In the genomic region with DNA sequence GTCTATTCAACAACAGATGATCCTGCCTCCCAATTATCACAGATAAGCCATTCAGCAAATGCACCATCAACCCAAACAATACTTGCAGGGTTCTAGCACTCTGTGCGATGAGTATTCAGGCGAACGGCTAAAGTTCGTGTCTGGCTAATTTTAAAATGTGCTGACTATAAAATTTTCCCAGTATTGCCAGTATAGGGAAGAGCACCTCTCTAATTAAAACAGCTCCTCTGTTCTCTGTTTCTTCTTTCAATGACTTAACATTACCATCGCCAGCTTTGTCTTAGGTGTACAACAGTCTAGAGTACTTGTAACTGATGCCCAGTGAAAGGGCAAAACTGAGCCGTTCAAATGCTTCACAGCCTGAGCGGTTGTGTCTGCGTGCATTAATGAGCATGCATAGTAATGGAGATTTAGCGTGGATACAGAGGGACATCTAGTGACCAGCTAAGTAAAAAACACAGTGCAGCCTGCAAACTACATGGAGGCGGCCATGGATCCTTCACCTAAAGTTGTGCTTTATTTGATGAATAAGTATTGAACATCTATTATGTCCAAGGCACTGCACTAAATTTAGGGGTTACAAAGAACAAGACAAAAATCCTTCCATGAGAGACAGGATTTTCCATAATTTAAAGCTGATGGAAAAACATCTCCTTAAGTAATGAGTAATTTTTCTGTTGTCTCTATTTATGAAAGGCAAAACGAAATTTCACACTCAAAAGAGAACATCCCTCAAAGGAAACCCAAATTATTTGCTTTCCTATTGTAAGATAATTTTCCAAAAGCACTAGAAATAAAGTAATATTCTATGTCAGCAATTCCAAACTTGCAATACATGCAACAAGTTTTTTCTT, we compare ENCODE assay signal across 8 cellular contexts.
DNase-seq lines count a peak whose midpoint lies in the region; ATAC-seq, FAIRE-seq and TF ChIP-seq lines count a peak whose summit lies in the region.

No MANE protein-coding gene starts in this region.

- H3K79me1 ChIP-seq in H1 (ENCODE audit: low read depth, low read length) (no peaks in the 10 kb centered on the region), mesenchymal stem cell (replicated peaks; ENCODE audit: low read length, poor library complexity, severe bottlenecking) (no peaks in the 10 kb centered on the region)

- H2AK5ac ChIP-seq in H1 (ENCODE audit: low read depth, low read length) (no peak overlapping the region), mesenchymal stem cell (ENCODE audit: low read length, severe bottlenecking) (no peak overlapping the region)

- 52% methylated on average over 11 of the region's 11 CpGs; no CpG with 5 or more reads in 1 of the 2 experiments for WGBS in H1 (ENCODE audit: extremely low coverage in 1 of 2, insufficient coverage in 1 of 2, insufficient read length in 1 of 2, insufficient replicate concordance in 2 of 2, low coverage in 1 of 2, low lambda C conversion rate in 2 of 2, missing lambda C conversion rate in 1 of 2), 2 experiments
- WGBS in mesenchymal stem cell, result 22% methylated on average over 6 of the region's 11 CpGs

- no peaks in the 10 kb centered on the region for H3K36me3 ChIP-seq in H1 (ENCODE audit: control insufficient read depth in 2 of 4, insufficient read depth in 4 of 4, low read length in 3 of 4)
- H3K36me3 ChIP-seq in mesenchymal stem cell (ENCODE audit: control insufficient read depth in 1 of 2, insufficient read depth in 2 of 2, low read depth in 1 of 2, low read length in 2 of 2), result no peaks in the 10 kb centered on the region

- H3K4ac ChIP-seq in H1 (replicated peaks; ENCODE audit: insufficient read length, low read depth, low read length) (no peak overlapping the region), mesenchymal stem cell (ENCODE audit: low read depth in 1 of 2, low read length in 2 of 2) (no peak overlapping the region)

- no peak overlapping the region for H3K23ac ChIP-seq in H1 (ENCODE audit: insufficient read length)
- H3K23ac ChIP-seq in mesenchymal stem cell (ENCODE audit: low read length in 2 of 2), result no peak overlapping the region

- peak; percentile 90 to 91 for TF ChIP-seq RAD21 in H1 (IDR thresholded peaks at IDR 0.05 in 1 of 2, conservative IDR thresholded peaks at IDR 0.05 in 1 of 2; ENCODE audit: low read depth in 2 of 2, low read length in 2 of 2)

- H3K27me3 ChIP-seq in H1 (replicated peaks in 1 of 4; ENCODE audit: control insufficient read depth in 3 of 4, extremely low read depth in 1 of 4, insufficient read depth in 3 of 4, low read length in 3 of 4) (no peaks in the 10 kb centered on the region), mesenchymal stem cell (ENCODE audit: control insufficient read depth in 1 of 2, insufficient read depth in 1 of 2, low read length in 2 of 2) (peaks cover 0 to 9% of the 10 kb centered on the region in 2 experiments)

- H3K23me2 ChIP-seq in H1 (ENCODE audit: low read depth, low read length), result peaks cover 6% of the 10 kb centered on the region

- TF ChIP-seq POLR2A in H1 (IDR thresholded peaks at IDR 0.05; ENCODE audit: control extremely low read depth in 1 of 2, low read depth in 2 of 2, low read length in 2 of 2), result no peak

- H4K5ac ChIP-seq in H1 (ENCODE audit: insufficient read length, low read depth, low read length), result no peak overlapping the region

- H2AFZ ChIP-seq in H1 (ENCODE audit: low read length) (peak overlapping the region; percentile 34; the same call in 1 of the 2 replicates), mesenchymal stem cell (ENCODE audit: low read depth, low read length) (peak overlapping the region; percentile 2)

- H4K8ac ChIP-seq in H1 (ENCODE audit: extremely low read depth, insufficient read depth, low read length) (no peak overlapping the region), mesenchymal stem cell (ENCODE audit: low read length) (no peak overlapping the region)

- H2BK5ac ChIP-seq in H1 (ENCODE audit: low read depth, low read length) (no peak overlapping the region), mesenchymal stem cell (ENCODE audit: low read depth, low read length, poor library complexity, severe bottlenecking) (no peak overlapping the region)

- H4K91ac ChIP-seq in H1 (replicated peaks; ENCODE audit: insufficient read length, low read length), result no peak overlapping the region
- no peak overlapping the region for H4K91ac ChIP-seq in mesenchymal stem cell (ENCODE audit: low read length)

- H3K27ac ChIP-seq in H1 (ENCODE audit: low read depth, low read length), result no peak overlapping the region
- no peak overlapping the region for H3K27ac ChIP-seq in mesenchymal stem cell (ENCODE audit: low read length, poor library complexity, severe bottlenecking)

- no peak overlapping the region for H2BK120ac ChIP-seq in H1 (replicated peaks; ENCODE audit: low read depth, low read length)
- H2BK120ac ChIP-seq in mesenchymal stem cell (ENCODE audit: low read depth, low read length), result no peak overlapping the region

- H3K9ac ChIP-seq in H1 (replicated peaks in 1 of 4; ENCODE audit: extremely low read depth in 1 of 4, low read depth in 3 of 4, low read length in 3 of 4), result no peak overlapping the region
- H3K9ac ChIP-seq in mesenchymal stem cell (ENCODE audit: low read length), result peak overlapping the region; percentile 58

- H2BK20ac ChIP-seq in H1 (ENCODE audit: low read length), result no peak overlapping the region

- no peak for TF ChIP-seq EP300 in H1 (IDR thresholded peaks at IDR 0.05; ENCODE audit: borderline replicate concordance in 1 of 2, low read depth in 2 of 2, low read length in 2 of 2)

- CTCF ChIA-PET in H1 (lab: Charles Lee; ENCODE audit: partially characterized antibody), result interaction anchor here (0.6 to 2.4 kb wide), 13 partner anchors 12 to 1184 kb away, joined by 3 to 7 read pairs (median 3); no protein-coding TSS in a partner anchor

- H2BK15ac ChIP-seq in H1 (ENCODE audit: low read length) (no peak overlapping the region), mesenchymal stem cell (ENCODE audit: low read depth, poor library complexity, severe bottlenecking) (no peak overlapping the region)

- no peak overlapping the region for H3K56ac ChIP-seq in H1 (replicated peaks; ENCODE audit: insufficient read length, low read depth, low read length)

- H3K4me3 ChIP-seq in H1 (ENCODE audit: extremely low read depth in 1 of 4, insufficient read depth in 2 of 4, low read depth in 3 of 4, low read length in 4 of 4) (no peak overlapping the region), mesenchymal stem cell (ENCODE audit: insufficient read depth in 1 of 2, low read depth in 1 of 2, low read length in 2 of 2) (peak overlapping the region in 1 of 2 experiments; percentile 43)

- POLR2A ChIA-PET in H1 (lab: Charles Lee; ENCODE audit: partially characterized antibody), result no interaction called here

- H3K18ac ChIP-seq in H1 (ENCODE audit: extremely low read depth, low read length), result no peak overlapping the region
- no peak overlapping the region for H3K18ac ChIP-seq in mesenchymal stem cell (ENCODE audit: low read depth in 1 of 2, low read length in 2 of 2)

- DNase-seq in G401 (ENCODE audit: low spot score), result peak; percentile 67
- DNase-seq in M059J (ENCODE audit: low read depth), result peak; percentile 82
- peak; percentile 60 for DNase-seq in RCC 7860 (ENCODE audit: low spot score)
- DNase-seq in H1 (ENCODE audit: low read depth in 1 of 2, low spot score in 2 of 2), result no peak
- DNase-seq in mesenchymal stem cell, result peak; percentile 79

- no peaks in the 10 kb centered on the region for H3K79me2 ChIP-seq in H1 (ENCODE audit: control insufficient read depth in 1 of 2, insufficient read depth in 2 of 2, low read length in 2 of 2)

- H3K4me2 ChIP-seq in H1 (ENCODE audit: insufficient read depth in 1 of 2, low read depth in 2 of 2, low read length in 2 of 2) (0 out of 4 replicates have a peak overlapping the region, but pooled peaks of 1 of the 2 experiments have one; percentile 7), mesenchymal stem cell (ENCODE audit: low read length, poor library complexity, severe bottlenecking) (no peak overlapping the region)

- peaks cover 0 to 1% of the 10 kb centered on the region in 2 experiments for H4K20me1 ChIP-seq in H1 (replicated peaks in 1 of 2; ENCODE audit: control insufficient read depth in 1 of 2, insufficient read depth in 2 of 2, low read length in 2 of 2)

- TF ChIP-seq CTCF in H1 (IDR thresholded peaks at IDR 0.05; ENCODE audit: control extremely low read depth in 1 of 3, insufficient read depth in 1 of 3, low read depth in 1 of 3, low read length in 3 of 3), result peak in 2 of 3 experiments; percentile 59 to 79; a peak in 3 of 4 replicates

- no peaks in the 10 kb centered on the region for H3K9me3 ChIP-seq in H1 (ENCODE audit: insufficient read depth in 2 of 2, low read depth in 1 of 2, low read length in 1 of 2)
- no peaks in the 10 kb centered on the region for H3K9me3 ChIP-seq in mesenchymal stem cell (ENCODE audit: control insufficient read depth, low read length)

- in situ Hi-C loops in G401 (cut with HindIII; ENCODE audit: low sequenced_read_pairs), result no loop called here

- H3K4me1 ChIP-seq in H1 (replicated peaks in 1 of 4; ENCODE audit: control insufficient read depth in 3 of 4, insufficient read depth in 4 of 4, low read length in 3 of 4) (peaks cover 0 to 3% (median 0%) of the 10 kb centered on the region in 4 experiments; a peak in 1 of 7 replicates), mesenchymal stem cell (ENCODE audit: control insufficient read depth, insufficient read depth, low read depth, low read length) (no peaks in the 10 kb centered on the region)

- FAIRE-seq in RCC 7860 (lab: Jason Lieb, UNC) (peak; percentile 61), H1 (lab: Jason Lieb, UNC) (peak; percentile 92)

- H2BK12ac ChIP-seq in H1 (ENCODE audit: low read depth, low read length) (no peak overlapping the region), mesenchymal stem cell (ENCODE audit: low read length in 2 of 2) (no peak overlapping the region)

- H3K14ac ChIP-seq in H1 (ENCODE audit: insufficient read length) (no peak overlapping the region), mesenchymal stem cell (ENCODE audit: low read length in 2 of 2) (peak overlapping the region in 1 of 2 experiments; percentile 36)

- ATAC-seq in HG03571 (IDR thresholded peaks at IDR 0.05; ENCODE audit: unreplicated experiment) (no peak), GM18858 (IDR thresholded peaks at IDR 0.05; ENCODE audit: unreplicated experiment) (no peak), GM18511 (IDR thresholded peaks at IDR 0.05; ENCODE audit: unreplicated experiment) (no peak)

TF ChIP-seq in H1, 55 proteins besides CTCF, POLR2A, EP300 and RAD21:
- TF ChIP-seq EGR1 (IDR thresholded peaks at IDR 0.05; ENCODE audit: borderline replicate concordance, low read depth, low read length) (no peak), YY1 (IDR thresholded peaks at IDR 0.05; ENCODE audit: low read depth, low read length) (peak; percentile 78; the same call in 1 of the 2 replicates)
TF ChIP-seq in H1: peak in this region for 1.

Comparison
In these comparisons a context has a peak if more than half of its experiments do, and no peak if none do; other contexts are left out.
1. DNase-seq: peak in G401 (single experiment), M059J (single experiment), RCC 7860 (single experiment) and mesenchymal stem cell (single experiment); none in H1 (0 of 2).